15 cellular contexts compared by ENCODE assay signal in genomic region chr4:168766537-168767316, GRCh38.
DNase-seq lines count a peak whose midpoint lies in the region; ATAC-seq and TF ChIP-seq lines count a peak whose summit lies in the region.
"Had no signal": no experiment of that assay in that cellular context is flagged by ENCODE, and none has a peak within 500 bp of the region (broad histone marks: within the 10 kb centered on the region; RNA-seq: fewer than 3 reads in every experiment).

No MANE protein-coding gene starts in this region.

- intact Hi-C loops in PC-9 (cut with micrococcal nuclease; ENCODE audit: unreplicated experiment): loop anchor here (1.0 to 5.0 kb wide), 5 partner anchors 18 to 284 kb away; partner anchors contain the start of gene DDX60L
- intact Hi-C loops in Calu3 (cut with micrococcal nuclease; ENCODE audit: unreplicated experiment): no loop called here

- BruUV-seq in PC-9 (replicated peaks; lab: Mats Ljungman, UMichigan): no TSS peak
- no TSS peak for BruUV-seq in Calu3 (replicated peaks; lab: Mats Ljungman, UMichigan)

- no peaks in the 10 kb centered on the region for H3K9me2 ChIP-seq in PC-9 (ENCODE audit: insufficient read depth)

- POLR2A ChIA-PET in PC-9 (lab: Charles Lee; ENCODE audit: unreplicated experiment): interaction anchor here (0.7 kb wide), 1 partner anchor 50 kb away, joined by 4 read pairs; no protein-coding TSS in a partner anchor

- no peaks in the 10 kb centered on the region for H3K27me3 Mint-ChIP-seq in nephron (ENCODE audit: low read depth)
- peaks cover 15 to 17% of the 10 kb centered on the region in 2 donors for H3K27me3 Mint-ChIP-seq in effector memory CD8-positive, alpha-beta T cell
- H3K27me3 Mint-ChIP-seq in Calu3 (ENCODE audit: unreplicated experiment): no peaks in the 10 kb centered on the region

- TF ChIP-seq CTCF in PC-9 (conservative IDR thresholded peaks at IDR 0.05): no peak
- no peak for TF ChIP-seq CTCF in nephron (IDR thresholded peaks at IDR 0.05; ENCODE audit: unreplicated experiment in 3 of 3)
- TF ChIP-seq CTCF in Calu3 (IDR thresholded peaks at IDR 0.05; ENCODE audit: unreplicated experiment): no peak

- H2AFZ ChIP-seq in ACC112 (ENCODE audit: low read length, unreplicated experiment): no peak overlapping the region
- no peak overlapping the region for H2AFZ ChIP-seq in PC-9

- H3K27ac ChIP-seq in ACC112 (ENCODE audit: low read depth, low read length): peak overlapping the region; percentile 88
- H3K27ac ChIP-seq in PC-9: no peak overlapping the region

- peaks cover 40% of the 10 kb centered on the region for H3K4me1 Mint-ChIP-seq in nephron
- H3K4me1 Mint-ChIP-seq in effector memory CD8-positive, alpha-beta T cell (ENCODE audit: low read depth in 2 of 2): no peaks in the 10 kb centered on the region
- peaks cover 36% of the 10 kb centered on the region for H3K4me1 Mint-ChIP-seq in Calu3 (ENCODE audit: low read depth, unreplicated experiment)
- H3K4me1 Mint-ChIP-seq: naive B cell had no signal

- H3K36me3 ChIP-seq in ACC112 (ENCODE audit: insufficient read depth, low read length): no peaks in the 10 kb centered on the region
- H3K36me3 ChIP-seq in PC-9 (ENCODE audit: low read depth): no peaks in the 10 kb centered on the region
- H3K36me3 ChIP-seq: adrenal gland had no signal

- H3K4me1 ChIP-seq in ACC112 (ENCODE audit: control insufficient read depth, insufficient read depth, low read length, unreplicated experiment) (peaks cover 50% of the 10 kb centered on the region), PC-9 (replicated peaks; ENCODE audit: insufficient read depth) (no peaks in the 10 kb centered on the region)

- H3K36me3 Mint-ChIP-seq in nephron (ENCODE audit: low read depth): peaks cover 64% of the 10 kb centered on the region
- H3K36me3 Mint-ChIP-seq in effector memory CD8-positive, alpha-beta T cell (ENCODE audit: insufficient read depth): no peaks in the 10 kb centered on the region
- H3K36me3 Mint-ChIP-seq in Calu3 (ENCODE audit: insufficient read depth, unreplicated experiment): no peaks in the 10 kb centered on the region
- H3K36me3 Mint-ChIP-seq: naive B cell had no signal

- DNase-seq in PC-9 (peak; percentile 39 to 44), fibroblast of gingiva (ENCODE audit: low read depth) (peak; percentile 32), amniotic stem cell (lab: John Stamatoyannopoulos, UW) (no peak), Calu3 (no peak)
- DNase-seq in effector memory CD8-positive, alpha-beta T cell: no peak
- no peak for DNase-seq in stimulated activated naive CD4-positive, alpha-beta T cell treated with Interleukin-2 at 50 U/mL for 16 hours (lab: John Stamatoyannopoulos, UW)
- DNase-seq: activated CD8-positive, alpha-beta memory T cell treated with anti-CD3 and anti-CD28 coated beads for 24 hours; AML-193; naive B cell; stimulated activated CD4-positive, alpha-beta T cell treated with anti-CD3 and anti-CD28 coated beads, Interleukin-1b, Interleukin-23, amount 100 ng/mL, for 48 hours; SW 1271 had no signal

- H3K27me3 ChIP-seq in ACC112 (ENCODE audit: insufficient read depth, low read length) (no peaks in the 10 kb centered on the region), PC-9 (ENCODE audit: insufficient read depth, low read depth) (no peaks in the 10 kb centered on the region)
- H3K27me3 ChIP-seq: adrenal gland had no signal

- H3F3A ChIP-seq in PC-9 (ENCODE audit: insufficient read depth, low read depth): no peaks in the 10 kb centered on the region

- H3K9me3 Mint-ChIP-seq in nephron (no peaks in the 10 kb centered on the region), Calu3 (ENCODE audit: low read depth, unreplicated experiment) (peaks cover 5% of the 10 kb centered on the region)
- no peaks in the 10 kb centered on the region for H3K9me3 Mint-ChIP-seq in effector memory CD8-positive, alpha-beta T cell

- peak overlapping the region; percentile 35; the same call in 1 of the 2 replicates for H3K4me3 ChIP-seq in ACC112 (ENCODE audit: low read depth, low read length)
- H3K4me3 ChIP-seq in PC-9: no peak overlapping the region
- H3K4me3 ChIP-seq: adrenal gland had no signal

- CTCF ChIA-PET in PC-9 (lab: Charles Lee) (no interaction called here), Calu3 (lab: Charles Lee) (no interaction called here)

- H3K27ac Mint-ChIP-seq in nephron: peak overlapping the region; percentile 76 to 87 (median 84)
- H3K27ac Mint-ChIP-seq in effector memory CD8-positive, alpha-beta T cell: no peak overlapping the region
- no peak overlapping the region for H3K27ac Mint-ChIP-seq in Calu3 (ENCODE audit: unreplicated experiment)
- H3K27ac Mint-ChIP-seq: naive B cell had no signal

- H4K20me1 ChIP-seq in PC-9 (ENCODE audit: insufficient read depth): no peaks in the 10 kb centered on the region

- H3K9me3 ChIP-seq in PC-9 (ENCODE audit: insufficient read depth, low read depth): no peaks in the 10 kb centered on the region
- H3K9me3 ChIP-seq: adrenal gland had no signal

- H3K4me2 ChIP-seq in PC-9: no peak overlapping the region

- no peak for ATAC-seq in effector memory CD8-positive, alpha-beta T cell (replicated peaks)
- ATAC-seq: HepG2 had no signal

- no peak overlapping the region for H3K4me3 Mint-ChIP-seq in nephron
- no peak overlapping the region for H3K4me3 Mint-ChIP-seq in effector memory CD8-positive, alpha-beta T cell
- no peak overlapping the region for H3K4me3 Mint-ChIP-seq in Calu3 (ENCODE audit: low read depth, unreplicated experiment)
- H3K4me3 Mint-ChIP-seq: naive B cell had no signal

- no peaks in the 10 kb centered on the region for H3K79me2 ChIP-seq in ACC112 (ENCODE audit: control insufficient read depth, insufficient read depth, low read length, unreplicated experiment)
- H3K79me2 ChIP-seq in PC-9 (ENCODE audit: low read depth): no peaks in the 10 kb centered on the region

Comparison
In these comparisons a context has a peak if more than half of its experiments do, and no peak if none do; other contexts are left out.
1. DNase-seq: peak in PC-9 (2 of 2) and fibroblast of gingiva (single experiment); none in effector memory CD8-positive, alpha-beta T cell (0 of 3), amniotic stem cell (single experiment), Calu3 (single experiment) and stimulated activated naive CD4-positive, alpha-beta T cell treated with Interleukin-2 at 50 U/mL for 16 hours (single experiment).
2. H3K27ac Mint-ChIP-seq: peak in nephron (3 of 3); none in effector memory CD8-positive, alpha-beta T cell (0 of 2) and Calu3 (single experiment).